8 cellular contexts compared by ENCODE assay signal in the genomic region with DNA sequence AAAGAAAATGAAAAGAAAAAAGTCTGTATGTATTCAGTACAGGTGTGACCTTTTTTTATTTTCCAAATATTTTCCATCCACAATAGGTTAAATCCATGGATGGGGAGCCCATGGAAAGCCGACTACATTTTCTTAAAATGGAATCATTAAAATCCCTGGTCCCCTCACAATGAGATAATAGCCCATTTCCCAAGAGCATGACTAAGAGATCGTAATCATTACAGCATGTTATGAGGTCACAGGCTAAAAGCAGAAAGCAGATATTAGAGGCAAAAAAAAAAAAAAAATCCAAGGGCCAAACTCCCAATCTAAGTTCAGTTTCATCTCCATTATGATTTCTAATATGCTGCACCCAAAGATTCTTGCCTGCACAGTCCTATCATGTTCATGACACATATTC. TPM values are rescaled to one million over a fixed set of nuclear protein-coding genes. Genes with fewer than 3 reads are reported as not detected.
DNase-seq lines count a peak whose midpoint lies in the region; ATAC-seq and TF ChIP-seq lines count a peak whose summit lies in the region.

No MANE protein-coding gene starts in this region.

- peaks cover 89 to 97% (median 97%) of the 10 kb centered on the region in 3 donors for H3K4me1 Mint-ChIP-seq in CD8-positive, alpha-beta memory T cell
- H3K4me1 Mint-ChIP-seq in activated naive CD8-positive, alpha-beta T cell treated with anti-CD3 and anti-CD28 coated beads, Interleukin-2, amount 10 ng/mL, durations not matched to agents 7 days and 5 days, result peaks cover 72% of the 10 kb centered on the region

- no peaks in the 10 kb centered on the region for H3K9me3 Mint-ChIP-seq in CD8-positive, alpha-beta memory T cell
- no peaks in the 10 kb centered on the region for H3K9me3 Mint-ChIP-seq in activated naive CD8-positive, alpha-beta T cell treated with anti-CD3 and anti-CD28 coated beads, Interleukin-2, amount 10 ng/mL, durations not matched to agents 7 days and 5 days

- H3K4me3 ChIP-seq in CD8-positive, alpha-beta memory T cell (ENCODE audit: low read length), result peak overlapping the region; percentile 79
- H3K4me3 ChIP-seq in mucosa of stomach (ENCODE audit: low read length) (peak overlapping the region; percentile 73), lower leg skin (ENCODE audit: low read depth, poor library complexity, severe bottlenecking) (no peak overlapping the region)

- no peak for DNase-seq in CD8-positive, alpha-beta memory T cell
- DNase-seq in LoVo (ENCODE audit: low spot score) (peak; percentile 59), lower leg skin (ENCODE audit: low spot score in 2 of 2) (no peak), inferior parietal cortex (ENCODE audit: extremely low spot score) (no peak), superior temporal gyrus (ENCODE audit: extremely low spot score) (no peak), NCI-H2227 treated with DMSO at 0.1 percent for 48 hours (lab: John Stamatoyannopoulos, UW) (no peak)
- DNase-seq in activated naive CD8-positive, alpha-beta T cell treated with anti-CD3 and anti-CD28 coated beads, Interleukin-2, amount 10 ng/mL, durations not matched to agents 7 days and 5 days, result no peak

- no peaks in the 10 kb centered on the region for H3K9me3 ChIP-seq in CD8-positive, alpha-beta memory T cell (ENCODE audit: low read length)
- H3K9me3 ChIP-seq in mucosa of stomach (ENCODE audit: control insufficient read depth, low read length), result no peaks in the 10 kb centered on the region

- no peaks in the 10 kb centered on the region for H3K27me3 ChIP-seq in CD8-positive, alpha-beta memory T cell (ENCODE audit: insufficient read depth, low read length, poor library complexity, severe bottlenecking)
- H3K27me3 ChIP-seq in mucosa of stomach (ENCODE audit: control insufficient read depth, insufficient read depth, low read length), result no peaks in the 10 kb centered on the region

- peaks cover 0 to 5% of the 10 kb centered on the region in 2 donors for H3K27me3 Mint-ChIP-seq in CD8-positive, alpha-beta memory T cell
- H3K27me3 Mint-ChIP-seq in activated naive CD8-positive, alpha-beta T cell treated with anti-CD3 and anti-CD28 coated beads, Interleukin-2, amount 10 ng/mL, durations not matched to agents 7 days and 5 days, result no peaks in the 10 kb centered on the region

- POLR2A ChIA-PET in CD8-positive, alpha-beta memory T cell (lab: Charles Lee), result interaction anchor here (2.0 to 4.1 kb wide), 2 partner anchors 12 to 32 kb away, joined by 4 to 11 read pairs; no protein-coding TSS in a partner anchor
- POLR2A ChIA-PET in activated naive CD8-positive, alpha-beta T cell treated with anti-CD3 and anti-CD28 coated beads, Interleukin-2, amount 10 ng/mL, durations not matched to agents 7 days and 5 days (lab: Charles Lee), result interaction anchor here (0.7 to 4.1 kb wide), 9 partner anchors 9 to 104 kb away, joined by 3 to 21 read pairs (median 7); a partner anchor contains a TSS

- peak overlapping the region; percentile 68 to 93 (median 88) for H3K27ac Mint-ChIP-seq in CD8-positive, alpha-beta memory T cell
- H3K27ac Mint-ChIP-seq in activated naive CD8-positive, alpha-beta T cell treated with anti-CD3 and anti-CD28 coated beads, Interleukin-2, amount 10 ng/mL, durations not matched to agents 7 days and 5 days, result peak overlapping the region; percentile 24

- H3K36me3 Mint-ChIP-seq in CD8-positive, alpha-beta memory T cell, result peaks cover 0 to 38% (median 15%) of the 10 kb centered on the region in 3 donors
- peaks cover 3% of the 10 kb centered on the region for H3K36me3 Mint-ChIP-seq in activated naive CD8-positive, alpha-beta T cell treated with anti-CD3 and anti-CD28 coated beads, Interleukin-2, amount 10 ng/mL, durations not matched to agents 7 days and 5 days

- no peak overlapping the region for H3K27ac ChIP-seq in CD8-positive, alpha-beta memory T cell (ENCODE audit: low read depth, low read length)

- ATAC-seq in activated naive CD8-positive, alpha-beta T cell treated with anti-CD3 and anti-CD28 coated beads, Interleukin-2, amount 10 ng/mL, durations not matched to agents 7 days and 5 days (ENCODE audit: low read depth), result no peak

- WGBS in lower leg skin, 2 donors, result 2 to 6% methylated on average over 2 of the region's 2 CpGs

- H3K4me3 Mint-ChIP-seq in CD8-positive, alpha-beta memory T cell, result peak overlapping the region; percentile 83 to 95 (median 90)
- H3K4me3 Mint-ChIP-seq in activated naive CD8-positive, alpha-beta T cell treated with anti-CD3 and anti-CD28 coated beads, Interleukin-2, amount 10 ng/mL, durations not matched to agents 7 days and 5 days, result peak overlapping the region; percentile 88

- intact Hi-C loops in lower leg skin (cut with DNase I; ENCODE audit: low total_unique reads), result no loop called here

- no peak for TF ChIP-seq POLR2A in lower leg skin (IDR thresholded peaks at IDR 0.05)

- H3K9ac ChIP-seq in mucosa of stomach (ENCODE audit: low read length), result peak overlapping the region; percentile 88

- H3K4me1 ChIP-seq in CD8-positive, alpha-beta memory T cell (ENCODE audit: insufficient read depth, low read length), result peaks cover 93% of the 10 kb centered on the region
- H3K4me1 ChIP-seq in mucosa of stomach (ENCODE audit: control insufficient read depth, insufficient read depth, low read length), result peaks cover 55% of the 10 kb centered on the region

- no peaks in the 10 kb centered on the region for H3K36me3 ChIP-seq in CD8-positive, alpha-beta memory T cell (ENCODE audit: insufficient read depth, low read length)
- H3K36me3 ChIP-seq in mucosa of stomach (ENCODE audit: control insufficient read depth, insufficient read depth, low read length), result no peaks in the 10 kb centered on the region

- CTCF ChIA-PET in CD8-positive, alpha-beta memory T cell (lab: Charles Lee), result interaction anchor here (0.7 to 2.4 kb wide), 7 partner anchors 10 to 62 kb away, joined by 3 to 17 read pairs (median 5); no protein-coding TSS in a partner anchor

- no peak for TF ChIP-seq CTCF in lower leg skin (IDR thresholded peaks at IDR 0.05)

RNA-seq across cellular contexts. Expression of a gene that starts 44.7 kb away (rescaled TPM):
- total RNA-seq in CD8-positive, alpha-beta memory T cell, result 100 to 1,000 TPM; 115 to 129 TPM
- 279 TPM for polyA plus RNA-seq in CD8-positive, alpha-beta memory T cell
- total RNA-seq in activated naive CD8-positive, alpha-beta T cell treated with anti-CD3 and anti-CD28 coated beads, Interleukin-2, amount 10 ng/mL, durations not matched to agents 7 days and 5 days, result 100 to 1,000 TPM; 180 to 200 TPM
- total RNA-seq in lower leg skin, result 10 to 100 TPM; 53.7 to 79.4 (median 63.9) TPM
